Comparison of ENCODE assay signal across 10 cellular contexts in the genomic region with DNA sequence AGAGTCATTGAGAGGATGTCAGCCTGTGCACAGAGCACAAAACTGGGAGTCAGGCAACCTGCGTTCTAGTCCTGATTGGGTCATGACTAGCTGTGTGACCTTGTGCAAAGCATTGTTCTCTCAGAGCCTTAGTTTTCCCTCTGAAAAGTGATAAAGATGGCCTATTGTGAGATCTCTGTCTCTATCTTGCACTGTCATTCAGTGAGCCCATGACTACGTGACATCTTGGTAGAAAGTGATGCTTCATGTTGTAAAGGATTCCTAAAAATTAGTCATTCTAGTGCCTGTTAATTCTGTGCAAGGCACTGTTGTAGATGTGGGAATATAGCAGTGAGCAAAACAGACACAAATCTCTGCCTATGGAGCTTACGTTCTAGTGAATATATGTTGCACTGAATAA. TPM values are rescaled to one million over a fixed set of nuclear protein-coding genes. Genes with fewer than 3 reads are reported as not detected.
DNase-seq lines count a peak whose midpoint lies in the region; ATAC-seq, FAIRE-seq and TF ChIP-seq lines count a peak whose summit lies in the region.
"Had no signal": no experiment of that assay in that cellular context is flagged by ENCODE, and none has a peak within 500 bp of the region (broad histone marks: within the 10 kb centered on the region; RNA-seq: fewer than 3 reads in every experiment).

No MANE protein-coding gene starts in this region.

- peak overlapping the region; percentile 95 for H3K4me3 Mint-ChIP-seq in HFFc6
- H3K4me3 Mint-ChIP-seq in brain, result peak overlapping the region; percentile 89 to 99 (median 96)

- intact Hi-C loops in HepG2 (cut with micrococcal nuclease; ENCODE audit: unreplicated experiment) (loop anchor here (5.0 to 10.0 kb wide), 2 partner anchors 264 to 481 kb away; partner anchors contain the start of gene LONRF3), left colon (cut with DNase I, micrococcal nuclease) (no loop called here)

- no peak for TF ChIP-seq CTCF in AG04450 (IDR thresholded peaks at IDR 0.05; ENCODE audit: low read depth, low read length)
- no peak for TF ChIP-seq CTCF in HFFc6 (IDR thresholded peaks at IDR 0.05)
- TF ChIP-seq CTCF in brain (conservative IDR thresholded peaks at IDR 0.05), result no peak
- TF ChIP-seq CTCF in HepG2 (CRISPR knock-in tag; IDR thresholded peaks at IDR 0.05), result no peak

- H3K36me3 ChIP-seq in HepG2 (replicated peaks in 1 of 2; ENCODE audit: control insufficient read depth in 1 of 2, insufficient read depth in 2 of 2, low read length in 2 of 2), result peaks cover 0 to 21% of the 10 kb centered on the region in 2 experiments; a peak in 1 of 5 replicates
- H3K36me3 ChIP-seq: thoracic aorta had no signal

- no peak for FAIRE-seq in HepG2 (lab: Jason Lieb, UNC)

- 0 out of 2 replicates have a peak overlapping the region, but pooled peaks have one; percentile 22 for H3K9ac ChIP-seq in HepG2 (ENCODE audit: insufficient read depth, low read depth, low read length)

- CTCF ChIA-PET in AG04450 (lab: Charles Lee), result interaction anchor here (1.1 to 1.4 kb wide), 2 partner anchors 27 to 119 kb away, joined by 3 to 5 read pairs; no protein-coding TSS in a partner anchor
- CTCF ChIA-PET in HepG2 (lab: Yijun Ruan, JAX; ENCODE audit: low intra/inter-chr PET ratio, low total read pairs), result no interaction called here

- 92% methylated on average over 1 of the region's 3 CpGs for WGBS in HepG2 (ENCODE audit: low lambda C conversion rate)

- TF ChIP-seq EP300 in HepG2 (IDR thresholded peaks at IDR 0.05; ENCODE audit: low read depth in 2 of 2, low read length in 2 of 2) (no peak), HepG2 (CRISPR knock-in tag; IDR thresholded peaks at IDR 0.05; ENCODE audit: borderline replicate concordance) (no peak)

- H2AFZ ChIP-seq in HepG2 (ENCODE audit: low read length), result no peak overlapping the region

- H3K9me3 ChIP-seq in AG04450 (ENCODE audit: control insufficient read depth, insufficient read depth, low read length), result no peaks in the 10 kb centered on the region
- H3K9me3 ChIP-seq in HepG2 (ENCODE audit: low read length), result no peaks in the 10 kb centered on the region
- H3K9me3 ChIP-seq: thoracic aorta had no signal

- TF ChIP-seq POLR2A in HepG2 (IDR thresholded peaks at IDR 0.05; ENCODE audit: insufficient read depth in 1 of 2, low read depth in 2 of 2, low read length in 2 of 2), result no peak

- H3K36me3 Mint-ChIP-seq in HFFc6 (ENCODE audit: low read depth) (peaks cover 22% of the 10 kb centered on the region), brain (peaks cover 22% of the 10 kb centered on the region)

- H3K27me3 ChIP-seq in AG04450 (ENCODE audit: control insufficient read depth, insufficient read depth, low read length) (no peaks in the 10 kb centered on the region), HepG2 (ENCODE audit: control insufficient read depth in 1 of 2, insufficient read depth in 2 of 2, low read length in 2 of 2) (no peaks in the 10 kb centered on the region; a peak in 1 of 5 replicates)

- in situ Hi-C loops in HepG2 (cut with HindIII; ENCODE audit: extremely low pct_ligation_motif_present, low pct_unique_long_range_greater_than_20kb), result no loop called here

- H3K4me1 ChIP-seq in HepG2 (ENCODE audit: insufficient read depth, low read length), result peaks cover 51% of the 10 kb centered on the region

- H3K27ac ChIP-seq in AG04450 (ENCODE audit: low read depth, low read length) (no peak overlapping the region), HepG2 (ENCODE audit: extremely low read length, insufficient read depth, low read length) (peak overlapping the region; percentile 22)
- H3K27ac ChIP-seq: thoracic aorta had no signal

- ATAC-seq in HepG2 (no peak), left colon (no peak), GM21423 (IDR thresholded peaks at IDR 0.05; ENCODE audit: unreplicated experiment) (no peak), GM21723 (IDR thresholded peaks at IDR 0.05; ENCODE audit: unreplicated experiment) (no peak)

- peaks cover 68% of the 10 kb centered on the region for H3K4me1 Mint-ChIP-seq in HFFc6 (ENCODE audit: low read depth)
- H3K4me1 Mint-ChIP-seq in brain, result peaks cover 54% of the 10 kb centered on the region

- H3K9me3 Mint-ChIP-seq in HFFc6 (no peaks in the 10 kb centered on the region; the same call in 1 of the 2 replicates), brain (peaks cover 0 to 3% (median 0%) of the 10 kb centered on the region in 5 experiments)

- peaks cover 7% of the 10 kb centered on the region for H3K27me3 Mint-ChIP-seq in HFFc6 (ENCODE audit: insufficient read depth)
- H3K27me3 Mint-ChIP-seq in brain, result peaks cover 8% of the 10 kb centered on the region

- H3K79me2 ChIP-seq in HepG2 (ENCODE audit: insufficient read depth, low read length), result peaks cover 38% of the 10 kb centered on the region

- POLR2A ChIA-PET in AG04450 (lab: Yijun Ruan, JAX) (no interaction called here), HepG2 (lab: Yijun Ruan, JAX) (no interaction called here)

- DNase-seq in AG04450 (ENCODE audit: low read depth, low spot score) (no peak), HFFc6 (peak; percentile 52), HepG2 (ENCODE audit: low spot score) (no peak), left colon (no peak), mucosa of gallbladder (ENCODE audit: low spot score) (no peak)
- DNase-seq: NCI-H510A had no signal

- no peak for TF ChIP-seq RAD21 in HepG2 (CRISPR knock-in tag; IDR thresholded peaks at IDR 0.05)

- H3K27ac Mint-ChIP-seq in HFFc6, result peak overlapping the region; percentile 95
- H3K27ac Mint-ChIP-seq in brain, result peak overlapping the region in 2 of 5 experiments; percentile 56 to 60

- no TSS peak for BruUV-seq in HepG2 (replicated peaks; lab: Mats Ljungman, UMichigan)

- peak overlapping the region; percentile 74 for H3K4me3 ChIP-seq in AG04450 (ENCODE audit: low read depth, low read length)
- peak overlapping the region in 1 of 3 experiments; percentile 80; a peak in 3 of 6 replicates for H3K4me3 ChIP-seq in HepG2 (replicated peaks in 1 of 3; ENCODE audit: insufficient read depth in 1 of 3, low read depth in 2 of 3, low read length in 3 of 3)

- H4K20me1 ChIP-seq in HepG2 (ENCODE audit: insufficient read depth, low read length), result no peaks in the 10 kb centered on the region

- H3K4me2 ChIP-seq in HepG2 (ENCODE audit: low read depth, low read length), result peak overlapping the region; percentile 81

TF ChIP-seq in HepG2, 621 proteins besides CTCF, POLR2A, EP300 and RAD21:
- TF ChIP-seq ZNF691 (CRISPR knock-in tag; IDR thresholded peaks at IDR 0.05; ENCODE audit: borderline replicate concordance, low read depth) (peak; percentile 78), ZNF543 (CRISPR knock-in tag; IDR thresholded peaks at IDR 0.05) (no peak)
TF ChIP-seq in HepG2: peak in this region for 1.

RNA-seq across cellular contexts. Expression of gene PGRMC1, which starts 2.5 kb away (rescaled TPM):
- polyA plus RNA-seq in AG04450 (2011; rRNA removed) (76.5 and 110 TPM in 2 replicates), brain (ENCODE audit: insufficient read depth, low read depth, low replicate concordance) (78.6 TPM), HepG2 (2011; rRNA removed) (42.2 and 44.7 TPM in 2 replicates)
- polyA minus RNA-seq in AG04450 (2011; rRNA and poly(A)+ RNA removed), result 22.6 and 32.9 TPM in 2 replicates
- 100 to 1,000 TPM; 145 to 161 (median 151) TPM for total RNA-seq in HFFc6 (2021; fragmentation: NEBNext Ultra II Directional; extraction: Animal tissue kit (Norgen Biotek cat#: 25700))
- total RNA-seq in HepG2 (2016; rRNA removed; fragmentation: Illumina TruSeq; extraction: Trizol) (75.8 and 124 TPM in 2 replicates), left colon (100 to 1,000 TPM; 122 to 128 TPM), mucosa of gallbladder (126 TPM)
- total RNA-seq in HepG2 (2016; cell fraction: cytosol; rRNA removed; fragmentation: Illumina TruSeq; extraction: Trizol; ENCODE audit: low read depth), result 15.5 and 16.5 TPM in 2 replicates
- 79.1 and 122 TPM in 2 replicates for total RNA-seq in HepG2 (2016; cell fraction: insoluble cytoplasmic fraction; rRNA removed; fragmentation: Illumina TruSeq; extraction: Trizol)
- 44.8 and 47.9 TPM in 2 replicates for total RNA-seq in HepG2 (2016; cell fraction: membrane; rRNA removed; fragmentation: Illumina TruSeq; extraction: Trizol)
- 102 and 116 TPM in 2 replicates for total RNA-seq in HepG2 (2016; cell fraction: nucleus; rRNA removed; fragmentation: Illumina TruSeq; extraction: Trizol)
- polyA plus RNA-seq in HepG2 (2011; cell fraction: cytosol; rRNA removed), result 33.9 and 40.5 TPM in 2 replicates
- polyA plus RNA-seq in HepG2 (2011; cell fraction: nucleus; rRNA removed), result 21.5 and 23.2 TPM in 2 replicates
- 71.4 and 76.9 TPM in 2 replicates for polyA plus RNA-seq in HepG2 (2012)
- polyA plus RNA-seq in HepG2 (2016; cell fraction: cytosol; fragmentation: Illumina TruSeq; extraction: Trizol; ENCODE audit: low read depth), result 16.0 and 16.3 TPM in 2 replicates
- 75.3 and 80.9 TPM in 2 replicates for polyA plus RNA-seq in HepG2 (2016; cell fraction: insoluble cytoplasmic fraction; fragmentation: Illumina TruSeq; extraction: Trizol; ENCODE audit: low read depth)
- polyA plus RNA-seq in HepG2 (2016; cell fraction: membrane; fragmentation: Illumina TruSeq; extraction: Trizol; ENCODE audit: low read depth), result 29.1 and 30.4 TPM in 2 replicates
- 155 and 169 TPM in 2 replicates for polyA plus RNA-seq in HepG2 (2016; cell fraction: nucleus; fragmentation: Illumina TruSeq; extraction: Trizol; ENCODE audit: insufficient read depth, low read depth)
- polyA minus RNA-seq in HepG2 (2011; rRNA and poly(A)+ RNA removed; ENCODE audit: low replicate concordance), result 26.3 and 32.7 TPM in 2 replicates
- polyA minus RNA-seq in HepG2 (2011; cell fraction: cytosol; rRNA and poly(A)+ RNA removed), result 39.7 and 41.7 TPM in 2 replicates
- 11.1 and 17.4 TPM in 2 replicates for polyA minus RNA-seq in HepG2 (2011; cell fraction: nucleus; rRNA and poly(A)+ RNA removed)
